23 cellular contexts compared by ENCODE assay signal in the genomic region with DNA sequence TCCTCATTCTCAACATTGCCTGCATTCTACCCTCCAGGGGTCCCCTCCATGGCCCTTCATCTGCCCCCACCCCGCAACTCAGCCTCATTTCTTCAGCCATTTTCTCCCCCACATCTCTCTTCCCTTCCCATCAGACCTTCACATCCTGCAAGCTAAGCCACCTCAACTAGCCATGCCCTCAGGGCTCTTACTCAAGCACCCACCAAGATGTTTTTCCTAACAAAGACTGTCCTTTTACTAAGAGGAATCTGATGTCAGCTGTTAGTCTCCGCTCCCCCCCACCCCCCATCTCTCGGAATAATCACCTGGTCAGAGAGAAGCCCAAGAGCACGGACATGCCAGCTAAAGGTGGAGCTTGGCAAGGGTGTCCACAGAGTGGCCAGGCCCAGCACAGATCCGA. TPM values are rescaled to one million over a fixed set of nuclear protein-coding genes. Genes with fewer than 3 reads are reported as not detected.
DNase-seq lines count a peak whose midpoint lies in the region; TF ChIP-seq lines count a peak whose summit lies in the region.
"Had no signal": no experiment of that assay in that cellular context is flagged by ENCODE, and none has a peak within 500 bp of the region (broad histone marks: within the 10 kb centered on the region; RNA-seq: fewer than 3 reads in every experiment).

No MANE protein-coding gene starts in this region.

- TF ChIP-seq CTCF in OCI-LY1 (IDR thresholded peaks at IDR 0.05; ENCODE audit: low read length), result no peak

- peak overlapping the region in 8 of 11 experiments; percentile 23 to 100 (median 98); a peak in 8 of 22 replicates for H3K4me2 ChIP-seq in BLaER1 treated with 17β-estradiol and CSF1 and Interleukin-3, amounts not matched to agents 10 nM and 100 nM
- H3K4me2 ChIP-seq in OCI-LY1 (ENCODE audit: low read length), result no peak overlapping the region

- intact Hi-C loops in dendritic cell treated with granulocyte-macrophage colony-stimulating factor and Interleukin-4, amounts not matched to agents 40 ng/mL and 50 ng/mL, for 4 days (cut with micrococcal nuclease), result no loop called here

- H3K9ac ChIP-seq in BLaER1 treated with 17β-estradiol and CSF1 and Interleukin-3, amounts not matched to agents 10 nM and 100 nM, result no peak overlapping the region
- no peak overlapping the region for H3K9ac ChIP-seq in OCI-LY1 (ENCODE audit: low read length)
- H3K9ac ChIP-seq: parathyroid adenoma had no signal

- H3K9me2 ChIP-seq in OCI-LY1 (ENCODE audit: low read depth, low read length), result no peaks in the 10 kb centered on the region

- no peaks in the 10 kb centered on the region for H3K27me3 Mint-ChIP-seq in dendritic cell treated with granulocyte-macrophage colony-stimulating factor and Interleukin-4, amounts not matched to agents 40 ng/mL and 50 ng/mL, for 4 days
- H3K27me3 Mint-ChIP-seq: activated CD4-positive, alpha-beta memory T cell treated with anti-CD3 and anti-CD28 coated beads for 36 hours; stimulated activated naive CD8-positive, alpha-beta T cell treated with anti-CD3 and anti-CD28 coated beads, Interleukin-15, amount 100 ng/mL, for 72 hours had no signal

- peaks cover 78% of the 10 kb centered on the region for H3K4me1 Mint-ChIP-seq in dendritic cell treated with granulocyte-macrophage colony-stimulating factor and Interleukin-4, amounts not matched to agents 40 ng/mL and 50 ng/mL, for 4 days (ENCODE audit: low read depth)

- no peaks in the 10 kb centered on the region for H3K79me2 ChIP-seq in OCI-LY1 (ENCODE audit: insufficient read depth, low read length)

- peaks cover 22 to 69% (median 61%) of the 10 kb centered on the region in 11 experiments for H3K36me3 ChIP-seq in BLaER1 treated with 17β-estradiol and CSF1 and Interleukin-3, amounts not matched to agents 10 nM and 100 nM
- peaks cover 21% of the 10 kb centered on the region for H3K36me3 ChIP-seq in OCI-LY1 (ENCODE audit: insufficient read depth, low read length)
- H3K36me3 ChIP-seq: uterus had no signal

- peak overlapping the region in 5 of 11 experiments; percentile 10 to 100 (median 94); a peak in 7 of 22 replicates for H3K27ac ChIP-seq in BLaER1 treated with 17β-estradiol and CSF1 and Interleukin-3, amounts not matched to agents 10 nM and 100 nM
- H3K27ac ChIP-seq in OCI-LY1 (ENCODE audit: low read depth, low read length, poor library complexity, severe bottlenecking), result peak overlapping the region; percentile 11
- H3K27ac ChIP-seq: brain microvascular endothelial cell, gastroesophageal sphincter, parathyroid adenoma, uterus had no signal

- H3K36me3 Mint-ChIP-seq in dendritic cell treated with granulocyte-macrophage colony-stimulating factor and Interleukin-4, amounts not matched to agents 40 ng/mL and 50 ng/mL, for 4 days (ENCODE audit: low read depth), result peaks cover 71% of the 10 kb centered on the region

- H3K9me3 Mint-ChIP-seq in dendritic cell treated with granulocyte-macrophage colony-stimulating factor and Interleukin-4, amounts not matched to agents 40 ng/mL and 50 ng/mL, for 4 days, result no peaks in the 10 kb centered on the region
- H3K9me3 Mint-ChIP-seq: activated CD4-positive, alpha-beta memory T cell treated with anti-CD3 and anti-CD28 coated beads for 36 hours; activated T-cell treated with anti-CD3 and anti-CD28 coated beads, Interleukin-2, amount 50 U/mL, for 72 hours had no signal

- H3K4me3 ChIP-seq in BLaER1 treated with 17β-estradiol and CSF1 and Interleukin-3, amounts not matched to agents 10 nM and 100 nM, result no peak overlapping the region
- no peak overlapping the region for H3K4me3 ChIP-seq in OCI-LY1 (ENCODE audit: low read depth, low read length, poor library complexity, severe bottlenecking)
- H3K4me3 ChIP-seq: gastroesophageal sphincter, lung, uterus had no signal

- H3K27ac Mint-ChIP-seq in dendritic cell treated with granulocyte-macrophage colony-stimulating factor and Interleukin-4, amounts not matched to agents 40 ng/mL and 50 ng/mL, for 4 days, result peak overlapping the region; percentile 43
- H3K27ac Mint-ChIP-seq: activated CD4-positive, alpha-beta memory T cell treated with anti-CD3 and anti-CD28 coated beads for 36 hours; activated naive CD4-positive, alpha-beta T cell treated with anti-CD3 and anti-CD28 coated beads for 36 hours; stimulated activated naive CD8-positive, alpha-beta T cell treated with anti-CD3 and anti-CD28 coated beads, Interleukin-15, amount 100 ng/mL, for 72 hours had no signal

- peaks cover 0 to 15% (median 10%) of the 10 kb centered on the region in 11 experiments; a peak in 15 of 22 replicates for H3K9me3 ChIP-seq in BLaER1 treated with 17β-estradiol and CSF1 and Interleukin-3, amounts not matched to agents 10 nM and 100 nM (replicated peaks in 1 of 11)
- no peaks in the 10 kb centered on the region for H3K9me3 ChIP-seq in OCI-LY1 (ENCODE audit: low read length)
- H3K9me3 ChIP-seq: gastroesophageal sphincter, uterus had no signal

- peaks cover 14 to 50% (median 38%) of the 10 kb centered on the region in 11 experiments; a peak in 20 of 22 replicates for H4K20me1 ChIP-seq in BLaER1 treated with 17β-estradiol and CSF1 and Interleukin-3, amounts not matched to agents 10 nM and 100 nM
- no peaks in the 10 kb centered on the region for H4K20me1 ChIP-seq in OCI-LY1 (ENCODE audit: insufficient read depth, low read length)

- peak; percentile 36 for DNase-seq in EH (ENCODE audit: low read depth)
- DNase-seq in DMS53 (lab: John Stamatoyannopoulos, UW), result no peak
- DNase-seq in NCI-H146 treated with DMSO at 0.1 percent for 48 hours (lab: John Stamatoyannopoulos, UW; ENCODE audit: unreplicated experiment), result no peak
- no peak for DNase-seq in mesenteric fat pad (ENCODE audit: low spot score)
- DNase-seq in 8988T, result no peak
- DNase-seq: activated CD4-positive, alpha-beta memory T cell treated with anti-CD3 and anti-CD28 coated beads for 36 hours; activated naive CD4-positive, alpha-beta T cell treated with anti-CD3 and anti-CD28 coated beads for 36 hours; activated T-cell treated with anti-CD3 and anti-CD28 coated beads, Interleukin-2, amount 50 U/mL, for 72 hours; brain microvascular endothelial cell; DND-41; IMR-90; NCI-H1694 treated with DMSO at 0.1 percent for 48 hours; SHP77; stimulated activated CD4-positive, alpha-beta T cell treated with anti-CD3 and anti-CD28 coated beads, Interleukin-2, amount 100 ng/mL, for 24 hours; stimulated activated naive CD8-positive, alpha-beta T cell treated with anti-CD3 and anti-CD28 coated beads, Interleukin-15, amount 100 ng/mL, for 72 hours; T-helper 2 cell; uterus had no signal

- H3K27me3 ChIP-seq in BLaER1 treated with 17β-estradiol and CSF1 and Interleukin-3, amounts not matched to agents 10 nM and 100 nM, result no peaks in the 10 kb centered on the region
- no peaks in the 10 kb centered on the region for H3K27me3 ChIP-seq in OCI-LY1 (ENCODE audit: insufficient read depth, low read length)
- H3K27me3 ChIP-seq: brain microvascular endothelial cell, gastroesophageal sphincter, uterus had no signal

- H3K4me1 ChIP-seq in BLaER1 treated with 17β-estradiol and CSF1 and Interleukin-3, amounts not matched to agents 10 nM and 100 nM, result peaks cover 54 to 75% (median 66%) of the 10 kb centered on the region in 10 experiments
- peaks cover 52% of the 10 kb centered on the region for H3K4me1 ChIP-seq in OCI-LY1 (ENCODE audit: insufficient read depth, low read length, severe bottlenecking)

- H3K4me3 Mint-ChIP-seq in dendritic cell treated with granulocyte-macrophage colony-stimulating factor and Interleukin-4, amounts not matched to agents 40 ng/mL and 50 ng/mL, for 4 days, result no peak overlapping the region
- H3K4me3 Mint-ChIP-seq: activated CD4-positive, alpha-beta memory T cell treated with anti-CD3 and anti-CD28 coated beads for 36 hours; activated naive CD4-positive, alpha-beta T cell treated with anti-CD3 and anti-CD28 coated beads for 36 hours; activated T-cell treated with anti-CD3 and anti-CD28 coated beads, Interleukin-2, amount 50 U/mL, for 72 hours; stimulated activated naive CD8-positive, alpha-beta T cell treated with anti-CD3 and anti-CD28 coated beads, Interleukin-15, amount 100 ng/mL, for 72 hours had no signal

- no peak overlapping the region for H2AFZ ChIP-seq in OCI-LY1 (ENCODE audit: low read length)
- H2AFZ ChIP-seq: parathyroid adenoma had no signal

- no peaks in the 10 kb centered on the region for H3F3A ChIP-seq in OCI-LY1 (ENCODE audit: insufficient read depth, low read length)

RNA-seq across cellular contexts. Expression of gene CAPN10, which starts 4.7 kb away (rescaled TPM):
- 18.2 TPM for total RNA-seq in mesenteric fat pad

RNA-seq across cellular contexts. Expression of gene RNPEPL1, which starts 13.5 kb away (rescaled TPM):
- 69.9 TPM for total RNA-seq in mesenteric fat pad

RNA-seq across cellular contexts. Expression of gene DUSP28, which starts 21.7 kb away (rescaled TPM):
- total RNA-seq in mesenteric fat pad, result 3.8 TPM

RNA-seq across cellular contexts. Expression of gene ANKMY1, which starts 24.0 kb away (rescaled TPM):
- total RNA-seq in mesenteric fat pad, result 11.4 TPM

RNA-seq across cellular contexts. Expression of gene GPR35, which starts 43.5 kb away (rescaled TPM):
- 1.9 TPM for total RNA-seq in mesenteric fat pad
- total RNA-seq: IMR-90 had no signal
